ENCODE assay signal across 8 cellular contexts in genomic region chr16:70380205-70380918, GRCh38. TPM values are rescaled to one million over a fixed set of nuclear protein-coding genes. Genes with fewer than 3 reads are reported as not detected.
DNase-seq lines count a peak whose midpoint lies in the region; ATAC-seq lines count a peak whose summit lies in the region.

No MANE protein-coding gene starts in this region.

- H3K56ac ChIP-seq in mesendoderm (ENCODE audit: low read length), result peak overlapping the region; percentile 97

- peak overlapping the region; percentile 78 for H2BK5ac ChIP-seq in mesendoderm (ENCODE audit: low read length)

- ATAC-seq in GM21526 (IDR thresholded peaks at IDR 0.05; ENCODE audit: low FRiP score, unreplicated experiment), result no peak

- H2AK5ac ChIP-seq in mesendoderm (ENCODE audit: low read length), result peak overlapping the region; percentile 68

- in situ Hi-C loops in G401 (cut with HindIII; ENCODE audit: low sequenced_read_pairs), result no loop called here

- no peak overlapping the region for H2BK120ac ChIP-seq in mesendoderm (ENCODE audit: low read depth, low read length)

- peak overlapping the region; percentile 92 for H3K4ac ChIP-seq in mesendoderm (ENCODE audit: low read depth, low read length)

- no peaks in the 10 kb centered on the region for H3K4me1 ChIP-seq in mesendoderm (ENCODE audit: control insufficient read depth, low read depth, low read length)

- no peak overlapping the region for H2BK15ac ChIP-seq in mesendoderm (replicated peaks; ENCODE audit: low read depth)

- H3K79me1 ChIP-seq in mesendoderm (ENCODE audit: low read length), result peaks cover 3% of the 10 kb centered on the region

- H3K36me3 ChIP-seq in mesendoderm (ENCODE audit: control insufficient read depth, insufficient read depth, low read length), result no peaks in the 10 kb centered on the region

- H3K23ac ChIP-seq in mesendoderm (ENCODE audit: low read length), result peak overlapping the region; percentile 66

- peak overlapping the region; percentile 93 for H3K9ac ChIP-seq in mesendoderm (ENCODE audit: low read length)

- H3K27me3 ChIP-seq in mesendoderm (ENCODE audit: insufficient read depth, low read length, poor library complexity), result no peaks in the 10 kb centered on the region

- peak overlapping the region; percentile 89 for H3K27ac ChIP-seq in mesendoderm (ENCODE audit: low read depth, low read length)

- peak overlapping the region; percentile 79 for H3K4me3 ChIP-seq in mesendoderm (ENCODE audit: low read length)

- peaks cover 5% of the 10 kb centered on the region for H3K79me2 ChIP-seq in mesendoderm (ENCODE audit: control insufficient read depth, insufficient read depth, low read length)

- H3K4me2 ChIP-seq in mesendoderm (ENCODE audit: low read length), result peak overlapping the region; percentile 95

- H4K8ac ChIP-seq in mesendoderm (ENCODE audit: low read depth, low read length), result no peak overlapping the region

- DNase-seq in G401 (ENCODE audit: low spot score) (peak; percentile 53), HCEC 1CT (peak; percentile 62), NCI-H146 treated with DMSO at 0.1 percent for 48 hours (lab: John Stamatoyannopoulos, UW; ENCODE audit: unreplicated experiment) (peak; percentile 20), ecto neural progenitor cell (ENCODE audit: low spot score) (peak; percentile 81), mesendoderm (peak; percentile 96)
- DNase-seq in activated CD4-positive, alpha-beta T cell treated with anti-CD3 and anti-CD28 coated beads, Interleukin-2, amount 50 U/mL, for 24 hours (ENCODE audit: low read depth in 1 of 2, low spot score in 1 of 2), result peak; percentile 71 to 76
- peak; percentile 49 for DNase-seq in stimulated activated CD8-positive, alpha-beta memory T cell treated with anti-CD3 and anti-CD28 coated beads, Interleukin-15, amount 100 ng/mL, for 24 hours (ENCODE audit: low read depth)

- peak overlapping the region; percentile 91 for H3K18ac ChIP-seq in mesendoderm (ENCODE audit: low read length)

- H4K5ac ChIP-seq in mesendoderm (ENCODE audit: low read length), result no peak overlapping the region

- no CpG with 5 or more reads among the region's 31 CpGs for WGBS in mesendoderm (ENCODE audit: extremely low coverage, insufficient coverage, low lambda C conversion rate)

RNA-seq across cellular contexts. Expression of gene DDX19A, which starts 33.7 kb away (rescaled TPM):
- 39.3 and 69.5 TPM in 2 replicates for total RNA-seq in G401 (2014; rRNA removed; shearing (Covaris generic))
- 39.1 TPM for polyA plus RNA-seq in mesendoderm (2013, experiment 1 of 2)
- 39.0 TPM for polyA plus RNA-seq in mesendoderm (2013, experiment 2 of 2)

RNA-seq across cellular contexts. Expression of gene ST3GAL2, which starts 58.5 kb away (rescaled TPM):
- 32.7 and 35.9 TPM in 2 replicates for total RNA-seq in G401 (2014; rRNA removed; shearing (Covaris generic))
- 23.5 TPM for polyA plus RNA-seq in mesendoderm (2013, experiment 1 of 2)
- polyA plus RNA-seq in mesendoderm (2013, experiment 2 of 2), result 23.1 TPM

Comparison
In these comparisons a context has a peak if more than half of its experiments do, and no peak if none do; other contexts are left out.
1. DNase-seq: peak in every context shown above with its lines; median percentile 96 in mesendoderm; 81 in ecto neural progenitor cell; 74 in activated CD4-positive, alpha-beta T cell treated with anti-CD3 and anti-CD28 coated beads, Interleukin-2, amount 50 U/mL, for 24 hours; 62 in HCEC 1CT; 53 in G401; 49 in stimulated activated CD8-positive, alpha-beta memory T cell treated with anti-CD3 and anti-CD28 coated beads, Interleukin-15, amount 100 ng/mL, for 24 hours; 20 in NCI-H146 treated with DMSO at 0.1 percent for 48 hours.